28 cellular contexts compared by ENCODE assay signal in genomic region chr2:72036595-72036994, GRCh38.
"Had no signal": no experiment of that assay in that cellular context is flagged by ENCODE, and none has a peak within 500 bp of the region (broad histone marks: within the 10 kb centered on the region; RNA-seq: fewer than 3 reads in every experiment).

No MANE protein-coding gene starts in this region.

- H3K9me3 ChIP-seq: Peyer's patch, SJSA1, SK-N-SH had no signal

- H3K4me1 ChIP-seq: Peyer's patch, SJSA1 had no signal

- DNase-seq: activated CD4-positive, alpha-beta memory T cell treated with anti-CD3 and anti-CD28 coated beads for 36 hours; activated CD4-positive, alpha-beta T cell treated with anti-CD3 and anti-CD28 coated beads, Interleukin-2, amount 50 U/mL, for 1 hour; activated CD8-positive, alpha-beta memory T cell treated with anti-CD3 and anti-CD28 coated beads for 24 hours; activated CD8-positive, alpha-beta memory T cell treated with anti-CD3 and anti-CD28 coated beads, Interleukin-2, amount 10 ng/mL, durations not matched to agents 7 days and 5 days; activated CD8-positive, alpha-beta memory T cell treated with anti-CD3 and anti-CD28 coated beads, Interleukin-2, amount 50 U/mL, for 48 hours; activated effector memory CD4-positive, alpha-beta T cell treated with Interleukin-2 at 50 U/mL for 16 hours; activated naive CD4-positive, alpha-beta T cell treated with anti-CD3 and anti-CD28 coated beads, Interleukin-2, amount 10 ng/mL, durations not matched to agents 7 days and 5 days; activated naive CD8-positive, alpha-beta T cell treated with anti-CD3 and anti-CD28 coated beads, Interleukin-2, amount 50 U/mL, for 24 hours; activated T-cell treated with anti-CD3 and anti-CD28 coated beads, Interleukin-2, amount 50 U/mL, for 48 hours; anterior cingulate cortex; NCI-H1092 treated with DMSO at 0.1 percent for 48 hours; NCI-H1417; NCI-H146; NCI-H187; NCI-H2029 treated with DMSO at 0.1 percent for 48 hours; NCI-H2107; NCI-H2171; NCI-H510A; NCI-H526; NCI-H748 treated with DMSO at 0.1 percent for 48 hours; NK-92 treated with Interleukin-12 subunit alpha and Interleukin-12 subunit beta, amount 100 ng/mL, for 24 hours; PC-3; Peyer's patch; RPMI8226; SHP77 had no signal

- ATAC-seq: activated CD8-positive, alpha-beta memory T cell treated with anti-CD3 and anti-CD28 coated beads, Interleukin-2, amount 10 ng/mL, durations not matched to agents 7 days and 5 days; activated naive CD8-positive, alpha-beta T cell treated with anti-CD3 and anti-CD28 coated beads, Interleukin-2, amount 50 U/mL, for 24 hours; PC-3 had no signal

- H3K36me3 ChIP-seq: Peyer's patch, SJSA1 had no signal

- FAIRE-seq: TTC549 had no signal

- H3K27ac ChIP-seq: Peyer's patch, SJSA1 had no signal

- H3K27me3 ChIP-seq: Peyer's patch, SJSA1 had no signal

- H3K4me3 ChIP-seq: Peyer's patch, SJSA1 had no signal
